ENCODE assay signal across 8 cellular contexts in the genomic region with DNA sequence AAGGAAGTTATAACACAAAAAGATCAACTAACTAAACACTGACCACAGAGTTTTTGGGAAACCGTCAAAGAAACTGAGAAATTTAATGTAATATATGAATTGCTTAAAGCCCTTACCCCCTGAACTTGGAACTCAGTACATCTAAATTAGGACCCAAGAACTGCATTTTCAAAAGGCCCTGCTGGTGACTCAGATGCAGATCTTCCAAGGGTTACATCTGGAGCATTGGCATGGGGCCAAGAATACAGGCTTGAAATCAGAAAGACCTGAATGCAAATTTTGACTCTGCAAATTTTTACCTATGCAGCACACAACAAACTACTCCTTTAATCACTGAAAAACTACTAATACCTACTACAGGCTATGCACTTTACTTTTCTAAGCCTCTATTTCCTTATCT. TPM values are rescaled to one million over a fixed set of nuclear protein-coding genes. Genes with fewer than 3 reads are reported as not detected.
DNase-seq lines count a peak whose midpoint lies in the region; ATAC-seq, FAIRE-seq and TF ChIP-seq lines count a peak whose summit lies in the region.

No MANE protein-coding gene starts in this region.

- H3K79me2 ChIP-seq in mammary epithelial cell (ENCODE audit: insufficient read depth, low read length) = no peaks in the 10 kb centered on the region

- in situ Hi-C loops in mammary epithelial cell (cut with MboI; ENCODE audit: low sequenced_read_pairs in 2 of 2) = no loop called here

- TF ChIP-seq EP300 in sigmoid colon (IDR thresholded peaks at IDR 0.05) = no peak

- peak overlapping the region; percentile 51 for H3K27ac ChIP-seq in mammary epithelial cell (ENCODE audit: insufficient read depth, low read depth, low read length)
- H3K27ac ChIP-seq in sigmoid colon = peak overlapping the region in 1 of 4 donors; percentile 18

- no peaks in the 10 kb centered on the region for H3K9me3 ChIP-seq in mammary epithelial cell (replicated peaks; ENCODE audit: insufficient read depth, low read length)
- no peaks in the 10 kb centered on the region for H3K9me3 ChIP-seq in sigmoid colon

- no peak overlapping the region for H3K27ac Mint-ChIP-seq in activated T-helper 2 cell treated with anti-CD3 and anti-CD28 coated beads, Interferon-gamma antibody, Interleukin-2, Interleukin-4, amounts not matched to agents 10 μg/mL and 5 μg/mL and 100 μg/mL, durations not matched to agents 14 hours and 24 hours and 36 hours

- ATAC-seq in HG02870 (IDR thresholded peaks at IDR 0.05; ENCODE audit: unreplicated experiment) = no peak

- H3K4me1 Mint-ChIP-seq in activated T-helper 2 cell treated with anti-CD3 and anti-CD28 coated beads, Interferon-gamma antibody, Interleukin-2, Interleukin-4, amounts not matched to agents 10 μg/mL and 5 μg/mL and 100 μg/mL, durations not matched to agents 14 hours and 24 hours and 36 hours (ENCODE audit: low read depth) = peaks cover 3% of the 10 kb centered on the region

- peaks cover 40% of the 10 kb centered on the region for H3K36me3 Mint-ChIP-seq in activated T-helper 2 cell treated with anti-CD3 and anti-CD28 coated beads, Interferon-gamma antibody, Interleukin-2, Interleukin-4, amounts not matched to agents 10 μg/mL and 5 μg/mL and 100 μg/mL, durations not matched to agents 14 hours and 24 hours and 36 hours (ENCODE audit: low read depth)

- no peak overlapping the region for H2AFZ ChIP-seq in mammary epithelial cell (ENCODE audit: low read depth, low read length)

- dilution Hi-C loops in mammary epithelial cell (cut with HindIII; ENCODE audit: low sequenced_read_pairs) = no loop called here

- no peak for TF ChIP-seq POLR2A in sigmoid colon (IDR thresholded peaks at IDR 0.05)
- no peak for TF ChIP-seq POLR2A in GM12892 (IDR thresholded peaks at IDR 0.05; ENCODE audit: low read depth, low read length)

- no peaks in the 10 kb centered on the region for H3K27me3 Mint-ChIP-seq in activated T-helper 2 cell treated with anti-CD3 and anti-CD28 coated beads, Interferon-gamma antibody, Interleukin-2, Interleukin-4, amounts not matched to agents 10 μg/mL and 5 μg/mL and 100 μg/mL, durations not matched to agents 14 hours and 24 hours and 36 hours (ENCODE audit: low read depth)

- no peaks in the 10 kb centered on the region for H3K27me3 ChIP-seq in mammary epithelial cell (ENCODE audit: insufficient read depth, low read length)
- no peaks in the 10 kb centered on the region for H3K27me3 ChIP-seq in sigmoid colon

- H3K4me2 ChIP-seq in mammary epithelial cell (ENCODE audit: insufficient read depth, low read depth, low read length) = peak overlapping the region; percentile 51

- DNase-seq in NCI-H748 (lab: John Stamatoyannopoulos, UW; ENCODE audit: unreplicated experiment) (peak; percentile 18), NCI-H748 treated with DMSO at 0.1 percent for 48 hours (lab: John Stamatoyannopoulos, UW) (no peak), Kasumi-1 (lab: John Stamatoyannopoulos, UW) (peak; percentile 29 to 35), mammary epithelial cell (peak; percentile 67), sigmoid colon (peak; percentile 74), GM12892 (ENCODE audit: insufficient read length) (no peak)
- DNase-seq in activated T-helper 2 cell treated with anti-CD3 and anti-CD28 coated beads, Interferon-gamma antibody, Interleukin-2, Interleukin-4, amounts not matched to agents 10 μg/mL and 5 μg/mL and 100 μg/mL, durations not matched to agents 14 hours and 24 hours and 36 hours (ENCODE audit: low spot score) = no peak

- H3K4me3 Mint-ChIP-seq in activated T-helper 2 cell treated with anti-CD3 and anti-CD28 coated beads, Interferon-gamma antibody, Interleukin-2, Interleukin-4, amounts not matched to agents 10 μg/mL and 5 μg/mL and 100 μg/mL, durations not matched to agents 14 hours and 24 hours and 36 hours (ENCODE audit: low read depth) = no peak overlapping the region

- no peak for FAIRE-seq in GM12892 (lab: Jason Lieb, UNC)

- peaks cover 4% of the 10 kb centered on the region for H3K36me3 ChIP-seq in mammary epithelial cell (ENCODE audit: insufficient read depth, low read length)
- H3K36me3 ChIP-seq in sigmoid colon = peaks cover 0 to 9% (median 0%) of the 10 kb centered on the region in 4 donors

- H3K9me3 Mint-ChIP-seq in activated T-helper 2 cell treated with anti-CD3 and anti-CD28 coated beads, Interferon-gamma antibody, Interleukin-2, Interleukin-4, amounts not matched to agents 10 μg/mL and 5 μg/mL and 100 μg/mL, durations not matched to agents 14 hours and 24 hours and 36 hours = no peaks in the 10 kb centered on the region

- TF ChIP-seq CTCF in mammary epithelial cell (conservative IDR thresholded peaks at IDR 0.05 in 1 of 2, IDR thresholded peaks at IDR 0.05 in 1 of 2; ENCODE audit: extremely low read depth in 1 of 2, insufficient read depth in 1 of 2, low read depth in 1 of 2, low read length in 2 of 2) (no peak), sigmoid colon (IDR thresholded peaks at IDR 0.05) (no peak)

- no peak overlapping the region for H3K4me3 ChIP-seq in mammary epithelial cell (replicated peaks in 1 of 3; ENCODE audit: insufficient read depth in 1 of 3, low read depth in 2 of 3, low read length in 3 of 3)
- H3K4me3 ChIP-seq in sigmoid colon = no peak overlapping the region

- CTCF ChIA-PET in mammary epithelial cell (lab: Charles Lee; ENCODE audit: low non-redundant PET) = no interaction called here

- no TSS peak for BruUV-seq in mammary epithelial cell (replicated peaks; lab: Mats Ljungman, UMichigan)

- H3K9ac ChIP-seq in mammary epithelial cell (ENCODE audit: insufficient read depth, low read length) = no peak overlapping the region

- no peaks in the 10 kb centered on the region for H4K20me1 ChIP-seq in mammary epithelial cell (ENCODE audit: insufficient read depth, low read length)

- intact Hi-C loops in mammary epithelial cell (cut with micrococcal nuclease) (loop anchor here (5.0 kb wide), 1 partner anchor 45 kb away; a partner anchor contains a TSS), sigmoid colon (cut with DNase I) (no loop called here)
- intact Hi-C loops in activated T-helper 2 cell treated with anti-CD3 and anti-CD28 coated beads, Interferon-gamma antibody, Interleukin-2, Interleukin-4, amounts not matched to agents 10 μg/mL and 5 μg/mL and 100 μg/mL, durations not matched to agents 14 hours and 24 hours and 36 hours (cut with micrococcal nuclease) = loop anchor here (2.0 kb wide), 1 partner anchor 53 kb away; no protein-coding TSS in a partner anchor

- 50% methylated on average over 1 of the region's 1 CpG for WGBS in mammary epithelial cell (ENCODE audit: low coverage, missing lambda C conversion rate)
- WGBS in sigmoid colon, 2 donors = 69 to 77% methylated on average over 1 of the region's 1 CpG

- H3K4me1 ChIP-seq in mammary epithelial cell (ENCODE audit: insufficient read depth, low read length) = peaks cover 24% of the 10 kb centered on the region
- H3K4me1 ChIP-seq in sigmoid colon = peaks cover 0 to 11% (median 5%) of the 10 kb centered on the region in 4 donors

RNA-seq across cellular contexts. Expression of a gene that starts 43.9 kb away (rescaled TPM):
- 1 to 10 TPM; 8.1 to 8.5 TPM for total RNA-seq in mammary epithelial cell
- 5.5 TPM for polyA plus RNA-seq in mammary epithelial cell
- polyA minus RNA-seq in mammary epithelial cell = 16.1 TPM
- total RNA-seq in sigmoid colon = 10 to 100 TPM in 1 of 4 donors, 1 to 10 TPM in 3; 6.8 to 20.2 (median 7.6) TPM
- 1 to 10 TPM; 4.4 to 7.3 (median 5.4) TPM for polyA plus RNA-seq in sigmoid colon
- polyA plus RNA-seq in GM12892 (2012; ENCODE audit: missing spikeins) = 13.6 TPM
- 13.7 and 16.4 TPM in 2 replicates for total RNA-seq in activated T-helper 2 cell treated with anti-CD3 and anti-CD28 coated beads, Interferon-gamma antibody, Interleukin-2, Interleukin-4, amounts not matched to agents 10 μg/mL and 5 μg/mL and 100 μg/mL, durations not matched to agents 14 hours and 24 hours and 36 hours

RNA-seq across cellular contexts. Expression of a gene that starts 51.7 kb away (rescaled TPM):
- total RNA-seq in mammary epithelial cell = 10 to 100 TPM; 14.1 to 16.8 TPM
- 3.4 TPM for polyA plus RNA-seq in mammary epithelial cell
- 7.2 TPM for polyA minus RNA-seq in mammary epithelial cell
- total RNA-seq in sigmoid colon = 10 to 100 TPM in 2 of 4 donors, 1 to 10 TPM in 2; 8.3 to 11.2 (median 10.1) TPM
- polyA plus RNA-seq in sigmoid colon = 1 to 10 TPM; 3.0 to 9.0 (median 5.5) TPM
- 8.5 TPM for polyA plus RNA-seq in GM12892 (2012; ENCODE audit: missing spikeins)
- total RNA-seq in activated T-helper 2 cell treated with anti-CD3 and anti-CD28 coated beads, Interferon-gamma antibody, Interleukin-2, Interleukin-4, amounts not matched to agents 10 μg/mL and 5 μg/mL and 100 μg/mL, durations not matched to agents 14 hours and 24 hours and 36 hours = 26.1 and 26.4 TPM in 2 replicates

Comparison
In these comparisons a context has a peak if more than half of its experiments do, and no peak if none do; other contexts are left out.
1. DNase-seq: peak in NCI-H748 (single experiment), Kasumi-1 (2 of 2), mammary epithelial cell (single experiment) and sigmoid colon (single experiment); none in NCI-H748 treated with DMSO at 0.1 percent for 48 hours (single experiment), GM12892 (single experiment) and activated T-helper 2 cell treated with anti-CD3 and anti-CD28 coated beads, Interferon-gamma antibody, Interleukin-2, Interleukin-4, amounts not matched to agents 10 μg/mL and 5 μg/mL and 100 μg/mL, durations not matched to agents 14 hours and 24 hours and 36 hours (single experiment).